ENCODE assay signal across 14 cellular contexts in genomic region chr20:53842301-53843099, GRCh38.
A peak's percentile ranks its signal among the peaks of the same experiment; 100 is the strongest.
DNase-seq lines count a peak whose midpoint lies in the region; ATAC-seq and TF ChIP-seq lines count a peak whose summit lies in the region.
"Had no signal": no experiment of that assay in that cellular context is flagged by ENCODE, and none has a peak within 500 bp of the region (broad histone marks: within the 10 kb centered on the region; RNA-seq: fewer than 3 reads in every experiment).

No MANE protein-coding gene starts in this region.

- no peak overlapping the region for H3K4me3 ChIP-seq in mammary epithelial cell (replicated peaks in 1 of 3; ENCODE audit: insufficient read depth in 1 of 3, low read depth in 2 of 3, low read length in 3 of 3)
- H3K4me3 ChIP-seq in breast epithelium = no peak overlapping the region
- H3K4me3 ChIP-seq in Panc1 (ENCODE audit: low read depth in 2 of 2, low read length in 2 of 2) = no peak overlapping the region
- H3K4me3 ChIP-seq in colonic mucosa = no peak overlapping the region
- H3K4me3 ChIP-seq in stomach = no peak overlapping the region
- H3K4me3 ChIP-seq: SJSA1 had no signal

- no peak overlapping the region for H3K27ac ChIP-seq in mammary epithelial cell (ENCODE audit: insufficient read depth, low read depth, low read length)
- peak overlapping the region in 1 of 2 donors; percentile 15 for H3K27ac ChIP-seq in breast epithelium
- peak overlapping the region; percentile 90 for H3K27ac ChIP-seq in Panc1 (ENCODE audit: low read length)
- H3K27ac ChIP-seq in colonic mucosa = peak overlapping the region; percentile 42
- peak overlapping the region in 3 of 5 donors; percentile 38 to 64 (median 54) for H3K27ac ChIP-seq in stomach
- H3K27ac ChIP-seq: SJSA1 had no signal

- dilution Hi-C loops in mammary epithelial cell (cut with HindIII; ENCODE audit: low sequenced_read_pairs) = no loop called here

- H3K9ac ChIP-seq in mammary epithelial cell (ENCODE audit: insufficient read depth, low read length) (no peak overlapping the region), colonic mucosa (ENCODE audit: low read depth in 2 of 2, low read length in 2 of 2) (no peak overlapping the region)

- CTCF ChIA-PET in mammary epithelial cell (lab: Charles Lee; ENCODE audit: low non-redundant PET) (no interaction called here), Panc1 (lab: Charles Lee) (no interaction called here)

- H3K27me3 ChIP-seq in mammary epithelial cell (ENCODE audit: insufficient read depth, low read length) (no peaks in the 10 kb centered on the region), breast epithelium (no peaks in the 10 kb centered on the region), Panc1 (ENCODE audit: control insufficient read depth, insufficient read depth, low read length) (no peaks in the 10 kb centered on the region), colonic mucosa (no peaks in the 10 kb centered on the region), stomach (no peaks in the 10 kb centered on the region)
- H3K27me3 ChIP-seq: SJSA1 had no signal

- no peaks in the 10 kb centered on the region for H3K36me3 ChIP-seq in mammary epithelial cell (ENCODE audit: insufficient read depth, low read length)
- no peaks in the 10 kb centered on the region for H3K36me3 ChIP-seq in breast epithelium
- H3K36me3 ChIP-seq in Panc1 (ENCODE audit: control insufficient read depth, insufficient read depth, low read length) = no peaks in the 10 kb centered on the region
- no peaks in the 10 kb centered on the region for H3K36me3 ChIP-seq in colonic mucosa
- H3K36me3 ChIP-seq in stomach = no peaks in the 10 kb centered on the region
- H3K36me3 ChIP-seq: SJSA1 had no signal

- 88% methylated on average over 1 of the region's 1 CpG for WGBS in mammary epithelial cell (ENCODE audit: low coverage, missing lambda C conversion rate)
- WGBS in stomach, 5 donors = 80 to 95% (median 92%) methylated on average over 1 of the region's 1 CpG

- intact Hi-C loops in mammary epithelial cell (cut with micrococcal nuclease) (no loop called here), breast epithelium (cut with DNase I; ENCODE audit: low total_unique reads) (no loop called here), Panc1 (cut with micrococcal nuclease; ENCODE audit: unreplicated experiment) (no loop called here), colonic mucosa (cut with DNase I) (no loop called here), stomach (cut with DNase I; ENCODE audit: low total_unique reads) (no loop called here)

- no peaks in the 10 kb centered on the region for H4K20me1 ChIP-seq in mammary epithelial cell (ENCODE audit: insufficient read depth, low read length)

- POLR2A ChIA-PET in Panc1 (lab: Charles Lee) = no interaction called here

- ATAC-seq in Panc1 (no peak), left lobe of liver (no peak)
- ATAC-seq: left cardiac atrium had no signal

- DNase-seq in mammary epithelial cell (no peak), breast epithelium (ENCODE audit: low spot score in 2 of 2) (no peak), Panc1 (ENCODE audit: low read depth, low spot score) (no peak), colonic mucosa (no peak), stomach (no peak), left lobe of liver (ENCODE audit: low spot score) (no peak), hippocampal formation (lab: John Stamatoyannopoulos, UW) (no peak), SKM-1 (lab: John Stamatoyannopoulos, UW; ENCODE audit: unreplicated experiment) (no peak)
- DNase-seq: aorta; effector CD8-positive, alpha-beta T cell; left cardiac atrium; NCI-H1092 treated with DMSO at 0.1 percent for 48 hours; NCI-H510A treated with DMSO at 0.1 percent for 48 hours had no signal

- no peak for TF ChIP-seq EP300 in stomach (IDR thresholded peaks at IDR 0.05)

- in situ Hi-C loops in mammary epithelial cell (cut with MboI; ENCODE audit: low sequenced_read_pairs in 2 of 2) (no loop called here), Panc1 (cut with HindIII; ENCODE audit: low pct_unique_long_range_greater_than_20kb, low sequenced_read_pairs) (no loop called here)

- no peak overlapping the region for H3K4me2 ChIP-seq in mammary epithelial cell (ENCODE audit: insufficient read depth, low read depth, low read length)

- TF ChIP-seq POLR2A in breast epithelium (IDR thresholded peaks at IDR 0.05) = no peak
- TF ChIP-seq POLR2A in stomach (IDR thresholded peaks at IDR 0.05) = no peak

- no peaks in the 10 kb centered on the region for H3K79me2 ChIP-seq in mammary epithelial cell (ENCODE audit: insufficient read depth, low read length)

- H2AFZ ChIP-seq in mammary epithelial cell (ENCODE audit: low read depth, low read length) = peak overlapping the region; percentile 72

- BruUV-seq in mammary epithelial cell (replicated peaks; lab: Mats Ljungman, UMichigan) (no TSS peak), Panc1 (replicated peaks; lab: Mats Ljungman, UMichigan) (no TSS peak)

- TF ChIP-seq CTCF in mammary epithelial cell (conservative IDR thresholded peaks at IDR 0.05 in 1 of 2, IDR thresholded peaks at IDR 0.05 in 1 of 2; ENCODE audit: extremely low read depth in 1 of 2, insufficient read depth in 1 of 2, low read depth in 1 of 2, low read length in 2 of 2) (no peak), breast epithelium (IDR thresholded peaks at IDR 0.05) (no peak), Panc1 (IDR thresholded peaks at IDR 0.05) (no peak), colonic mucosa (IDR thresholded peaks at IDR 0.05) (no peak), stomach (IDR thresholded peaks at IDR 0.05) (no peak)

- H3K9me3 ChIP-seq in mammary epithelial cell (replicated peaks; ENCODE audit: insufficient read depth, low read length) (no peaks in the 10 kb centered on the region), breast epithelium (no peaks in the 10 kb centered on the region), Panc1 (ENCODE audit: control insufficient read depth, insufficient read depth, low read depth, low read length) (peaks cover 2% of the 10 kb centered on the region; the same call in 1 of the 2 replicates), colonic mucosa (no peaks in the 10 kb centered on the region), stomach (no peaks in the 10 kb centered on the region)
- H3K9me3 ChIP-seq: SJSA1 had no signal

- H3K4me1 ChIP-seq in mammary epithelial cell (ENCODE audit: insufficient read depth, low read length) (peaks cover 16% of the 10 kb centered on the region), breast epithelium (no peaks in the 10 kb centered on the region), Panc1 (ENCODE audit: control insufficient read depth, insufficient read depth, low read length) (peaks cover 12% of the 10 kb centered on the region), colonic mucosa (peaks cover 9% of the 10 kb centered on the region), stomach (peaks cover 0 to 38% (median 6%) of the 10 kb centered on the region in 4 donors)
- H3K4me1 ChIP-seq: SJSA1 had no signal
